ENCODE assay signal across 36 cellular contexts in genomic region chr9:5193345-5193744, GRCh38. TPM values are rescaled to one million over a fixed set of nuclear protein-coding genes. Genes with fewer than 3 reads are reported as not detected.
"Had no signal": no experiment of that assay in that cellular context is flagged by ENCODE, and none has a peak within 500 bp of the region (broad histone marks: within the 10 kb centered on the region; RNA-seq: fewer than 3 reads in every experiment).

No MANE protein-coding gene starts in this region.

- H3K4me3 ChIP-seq: adrenal gland, cardiac muscle cell had no signal

- FAIRE-seq: astrocyte, bronchial epithelial cell, TTC549 had no signal

- H3K36me3 ChIP-seq: adrenal gland, cardiac muscle cell had no signal

- DNase-seq: activated B cell treated with CpG ODN at 0.5 μM for 24 hours; activated CD4-positive, alpha-beta memory T cell treated with anti-CD3 and anti-CD28 coated beads for 36 hours; activated CD4-positive, alpha-beta T cell treated with anti-CD3 and anti-CD28 coated beads for 4 hours; activated CD4-positive, alpha-beta T cell treated with anti-CD3 and anti-CD28 coated beads, Interleukin-2, amount 50 U/mL, for 1 hour; activated CD4-positive, alpha-beta T cell treated with anti-CD3 and anti-CD28 coated beads, Interleukin-2, amount 50 U/mL, for 4 hours; activated CD4-positive, CD25-positive, alpha-beta regulatory T cell treated with anti-CD3 and anti-CD28 coated beads, Interleukin-2, amount 50 U/mL, for 72 hours; activated CD8-positive, alpha-beta memory T cell treated with anti-CD3 and anti-CD28 coated beads, Interleukin-2, amount 50 U/mL, for 4 hours; activated CD8-positive, alpha-beta T cell treated with anti-CD3 and anti-CD28 coated beads for 36 hours; activated effector memory CD4-positive, alpha-beta T cell treated with anti-CD3 and anti-CD28 coated beads, Interleukin-2, amount 50 U/mL, for 16 hours; activated gamma-delta T cell treated with Interleukin-2 at 50 U/mL for 16 hours; activated naive CD4-positive, alpha-beta T cell; activated naive CD4-positive, alpha-beta T cell treated with anti-CD3 and anti-CD28 coated beads for 36 hours; activated naive CD4-positive, alpha-beta T cell treated with anti-CD3 and anti-CD28 coated beads, Interleukin-2, amount 50 U/mL, for 16 hours; activated naive CD8-positive, alpha-beta T cell treated with anti-CD3 and anti-CD28 coated beads for 36 hours; activated T-cell treated with anti-CD3 and anti-CD28 coated beads for 4 hours; activated T-cell treated with anti-CD3 and anti-CD28 coated beads, Interleukin-2, amount 50 U/mL, for 1 hour; activated T-cell treated with anti-CD3 and anti-CD28 coated beads, Interleukin-2, amount 50 U/mL, for 4 hours; activated T-cell treated with anti-CD3 and anti-CD28 coated beads, Interleukin-2, amount 50 U/mL, for 72 hours; adrenal gland; amniotic stem cell; aorta; caudate nucleus; cerebellar nuclear complex; T-helper 1 cell; T-helper 2 cell; T-helper 9 cell had no signal

- H3K4me1 ChIP-seq: adrenal gland had no signal

- H3K27me3 ChIP-seq: adrenal gland, cardiac muscle cell had no signal

- H3K27ac ChIP-seq: adrenal gland, cardiac muscle cell, VCaP had no signal

- H3K9me3 ChIP-seq: adrenal gland had no signal

- ATAC-seq: activated CD8-positive, alpha-beta T cell treated with anti-CD3 and anti-CD28 coated beads for 36 hours; activated naive CD4-positive, alpha-beta T cell treated with anti-CD3 and anti-CD28 coated beads, Interleukin-2, amount 50 U/mL, for 72 hours; activated T-cell treated with anti-CD3 and anti-CD28 coated beads, Interleukin-2, amount 50 U/mL, for 4 hours; activated T-cell treated with anti-CD3 and anti-CD28 coated beads, Interleukin-2, amount 50 U/mL, for 72 hours; activated T-helper 17 cell treated with anti-CD3 and anti-CD28 coated beads, Interleukin-2, amount 50 U/mL, for 72 hours had no signal

RNA-seq across cellular contexts. Expression of gene INSL6, which starts 7.9 kb away (rescaled TPM):
- total RNA-seq: activated B cell treated with CpG ODN at 0.5 μM for 24 hours; activated CD4-positive, alpha-beta memory T cell treated with anti-CD3 and anti-CD28 coated beads for 36 hours; activated CD8-positive, alpha-beta memory T cell treated with anti-CD3 and anti-CD28 coated beads for 36 hours; activated CD8-positive, alpha-beta T cell treated with anti-CD3 and anti-CD28 coated beads for 36 hours; activated naive CD4-positive, alpha-beta T cell treated with anti-CD3 and anti-CD28 coated beads for 36 hours; activated naive CD4-positive, alpha-beta T cell treated with anti-CD3 and anti-CD28 coated beads, Interleukin-2, amount 50 U/mL, for 72 hours; activated naive CD8-positive, alpha-beta T cell treated with anti-CD3 and anti-CD28 coated beads for 36 hours; activated T-cell treated with anti-CD3 and anti-CD28 coated beads, Interleukin-2, amount 50 U/mL, for 4 hours; activated T-cell treated with anti-CD3 and anti-CD28 coated beads, Interleukin-2, amount 50 U/mL, for 72 hours; activated T-helper 1 cell treated with anti-CD3 and anti-CD28 coated beads, Interleukin-12 subunit alpha, Interleukin-12 subunit beta, Interleukin-2, Interleukin-4 antibody, amounts not matched to agents 30 ng/mL and 10 ng/mL and 1 ng/mL, durations not matched to agents 14 hours and 24 hours and 36 hours; activated T-helper 17 cell treated with anti-CD3 and anti-CD28 coated beads, Interleukin-2, amount 50 U/mL, for 72 hours; aorta; astrocyte; bronchial epithelial cell; cardiac muscle cell; chondrocyte had no signal
- polyA plus RNA-seq: adrenal gland, aorta, cardiac muscle cell had no signal

RNA-seq across cellular contexts. Expression of gene INSL4, which starts 37.9 kb away (rescaled TPM):
- total RNA-seq: activated B cell treated with CpG ODN at 0.5 μM for 24 hours; activated CD4-positive, alpha-beta memory T cell treated with anti-CD3 and anti-CD28 coated beads for 36 hours; activated CD8-positive, alpha-beta memory T cell treated with anti-CD3 and anti-CD28 coated beads for 36 hours; activated CD8-positive, alpha-beta T cell treated with anti-CD3 and anti-CD28 coated beads for 36 hours; activated naive CD4-positive, alpha-beta T cell treated with anti-CD3 and anti-CD28 coated beads for 36 hours; activated naive CD4-positive, alpha-beta T cell treated with anti-CD3 and anti-CD28 coated beads, Interleukin-2, amount 50 U/mL, for 72 hours; activated naive CD8-positive, alpha-beta T cell treated with anti-CD3 and anti-CD28 coated beads for 36 hours; activated T-cell treated with anti-CD3 and anti-CD28 coated beads, Interleukin-2, amount 50 U/mL, for 72 hours; activated T-helper 17 cell treated with anti-CD3 and anti-CD28 coated beads, Interleukin-2, amount 50 U/mL, for 72 hours; adrenal gland; aorta; bronchial epithelial cell; cardiac muscle cell; chondrocyte had no signal
- polyA plus RNA-seq: adrenal gland, aorta, cardiac muscle cell had no signal
